ENCODE assay signal across 15 cellular contexts in the genomic region with DNA sequence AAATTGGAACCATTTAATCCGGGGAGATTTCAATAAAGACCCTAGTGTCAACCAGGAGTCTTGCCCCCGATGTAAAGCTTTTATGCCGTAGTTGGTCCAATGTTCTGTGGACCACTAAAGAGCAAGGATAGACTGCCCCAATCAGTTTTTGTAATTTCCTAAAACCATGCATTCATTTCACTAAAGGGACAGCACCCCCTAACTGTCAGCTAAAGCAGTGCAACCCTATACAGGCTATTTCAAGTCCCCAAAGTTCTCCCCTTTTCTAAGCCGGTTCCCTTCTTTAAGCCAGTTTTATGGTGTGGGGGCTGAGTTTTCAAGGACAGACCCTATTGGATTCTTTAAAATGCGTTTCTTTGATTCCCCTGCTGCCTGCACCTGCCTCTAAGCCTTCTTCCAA. TPM values are rescaled to one million over a fixed set of nuclear protein-coding genes. Genes with fewer than 3 reads are reported as not detected.
DNase-seq lines count a peak whose midpoint lies in the region; ATAC-seq and TF ChIP-seq lines count a peak whose summit lies in the region.
"Had no signal": no experiment of that assay in that cellular context is flagged by ENCODE, and none has a peak within 500 bp of the region (broad histone marks: within the 10 kb centered on the region; RNA-seq: fewer than 3 reads in every experiment).

No MANE protein-coding gene starts in this region.

- no peak overlapping the region for H3K4me2 ChIP-seq in DND-41 (ENCODE audit: insufficient read depth, low read length)

- no peak overlapping the region for H2AFZ ChIP-seq in DND-41 (ENCODE audit: low read depth, low read length)

- H3K36me3 ChIP-seq in DND-41 (ENCODE audit: insufficient read depth, low read length) (no peaks in the 10 kb centered on the region), H7 (replicated peaks; ENCODE audit: control insufficient read depth, insufficient read depth, low read length) (no peaks in the 10 kb centered on the region), left lung (no peaks in the 10 kb centered on the region), body of pancreas (replicated peaks in 1 of 2; ENCODE audit: insufficient read depth in 1 of 2, low read depth in 2 of 2) (no peaks in the 10 kb centered on the region), ovary (no peaks in the 10 kb centered on the region)

- DNase-seq in DND-41 (peak; percentile 25), H7 (peak; percentile 57), astrocyte of the cerebellum (ENCODE audit: low read depth) (no peak), left lung (no peak), body of pancreas (no peak), ovary (no peak), HT-29 (ENCODE audit: low spot score) (no peak), cerebellar cortex (ENCODE audit: low spot score) (no peak)
- DNase-seq: activated naive CD8-positive, alpha-beta T cell treated with anti-CD3 and anti-CD28 coated beads, Interleukin-2, amount 50 U/mL, for 24 hours; Caco-2; effector CD8-positive, alpha-beta T cell; NCI-H1694; T-helper 17 cell had no signal

- H3K4me3 ChIP-seq in DND-41 (ENCODE audit: low read depth in 1 of 2, low read length in 2 of 2) = no peak overlapping the region
- H3K4me3 ChIP-seq in H7 (ENCODE audit: insufficient read depth, low read depth, low read length) = no peak overlapping the region
- no peak overlapping the region for H3K4me3 ChIP-seq in astrocyte of the cerebellum (ENCODE audit: low read depth, low read length)
- no peak overlapping the region for H3K4me3 ChIP-seq in left lung
- no peak overlapping the region for H3K4me3 ChIP-seq in body of pancreas
- no peak overlapping the region for H3K4me3 ChIP-seq in ovary

- H4K20me1 ChIP-seq in DND-41 (ENCODE audit: insufficient read depth, low read length) = no peaks in the 10 kb centered on the region

- no peak for TF ChIP-seq POLR2A in body of pancreas (IDR thresholded peaks at IDR 0.05)
- no peak for TF ChIP-seq POLR2A in ovary (IDR thresholded peaks at IDR 0.05)

- TF ChIP-seq CTCF in DND-41 (IDR thresholded peaks at IDR 0.05; ENCODE audit: borderline replicate concordance, extremely low read depth, low read length, poor library complexity, severe bottlenecking) = peak; percentile 74
- peak; percentile 23 for TF ChIP-seq CTCF in astrocyte of the cerebellum (IDR thresholded peaks at IDR 0.05; ENCODE audit: low read depth, low read length, missing control alignments)
- peak; percentile 25 to 28 for TF ChIP-seq CTCF in left lung (IDR thresholded peaks at IDR 0.05)
- TF ChIP-seq CTCF in body of pancreas (IDR thresholded peaks at IDR 0.05) = no peak
- TF ChIP-seq CTCF in ovary (IDR thresholded peaks at IDR 0.05) = no peak

- H3K9me3 ChIP-seq in DND-41 (ENCODE audit: insufficient read depth, low read length, severe bottlenecking) = no peaks in the 10 kb centered on the region
- no peaks in the 10 kb centered on the region for H3K9me3 ChIP-seq in left lung
- no peaks in the 10 kb centered on the region for H3K9me3 ChIP-seq in body of pancreas
- H3K9me3 ChIP-seq in ovary = no peaks in the 10 kb centered on the region
- H3K9me3 ChIP-seq: Caco-2 had no signal

- H3K4me1 ChIP-seq in DND-41 (ENCODE audit: insufficient read depth, low read length) (peaks cover 8% of the 10 kb centered on the region), left lung (no peaks in the 10 kb centered on the region), body of pancreas (no peaks in the 10 kb centered on the region), ovary (ENCODE audit: insufficient read depth) (no peaks in the 10 kb centered on the region)
- H3K4me1 ChIP-seq: Caco-2 had no signal

- ATAC-seq in DND-41 (ENCODE audit: insufficient read depth, low read depth) (peak; percentile 67; the same call in 2 of the 3 replicates), left lung (peak; percentile 44), body of pancreas (no peak)
- ATAC-seq: activated naive CD8-positive, alpha-beta T cell treated with anti-CD3 and anti-CD28 coated beads, Interleukin-2, amount 50 U/mL, for 24 hours; T-helper 17 cell had no signal

- H3K27me3 ChIP-seq in DND-41 (ENCODE audit: insufficient read depth, low read length, poor library complexity) (no peaks in the 10 kb centered on the region), H7 (ENCODE audit: control insufficient read depth, insufficient read depth, low read length) (0 out of 2 replicates have a peak, but pooled peaks cover 2% of the 10 kb centered on the region), left lung (peaks cover 0 to 13% of the 10 kb centered on the region in 2 donors), body of pancreas (no peaks in the 10 kb centered on the region), ovary (no peaks in the 10 kb centered on the region)

- no peak overlapping the region for H3K9ac ChIP-seq in DND-41 (ENCODE audit: low read depth, low read length)

- intact Hi-C loops in left lung (cut with DNase I) = no loop called here
- intact Hi-C loops in body of pancreas (cut with DNase I) = no loop called here
- intact Hi-C loops in ovary (cut with DNase I) = no loop called here

- in situ Hi-C loops in astrocyte of the cerebellum (cut with HindIII; ENCODE audit: low sequenced_read_pairs) = no loop called here

- no peak for TF ChIP-seq EP300 in ovary (IDR thresholded peaks at IDR 0.05)

- 49 to 63% methylated on average over 5 of the region's 5 CpGs for WGBS in body of pancreas, 2 donors
- 68 to 73% (median 69%) methylated on average over 5 of the region's 5 CpGs for WGBS in ovary, 3 donors

- no peak overlapping the region for H3K27ac ChIP-seq in DND-41 (ENCODE audit: low read length)
- H3K27ac ChIP-seq in left lung = no peak overlapping the region
- H3K27ac ChIP-seq in body of pancreas = no peak overlapping the region
- no peak overlapping the region for H3K27ac ChIP-seq in ovary
- H3K27ac ChIP-seq: HL-60 had no signal

- H3K79me2 ChIP-seq in DND-41 (ENCODE audit: insufficient read depth, low read length) = no peaks in the 10 kb centered on the region

RNA-seq across cellular contexts. Expression of a gene that starts 12.7 kb away (rescaled TPM):
- 103 and 108 TPM in 2 replicates for total RNA-seq in H7 (2014; rRNA removed; shearing (Covaris generic))
- total RNA-seq in left lung = 10 to 100 TPM; 23.6 to 37.5 TPM
- total RNA-seq in body of pancreas = 1 to 10 TPM; 7.5 to 9.9 TPM
- 10 to 100 TPM; 17.6 to 65.4 (median 41.4) TPM for total RNA-seq in ovary
- polyA plus RNA-seq in ovary = 10 to 100 TPM; 32.0 to 59.0 TPM
- total RNA-seq in HT-29 (2014; rRNA removed; shearing (Covaris generic)) = not detected in 2 replicates
- total RNA-seq: Caco-2, T-helper 17 cell had no signal

RNA-seq across cellular contexts. Expression of a gene that starts 57.1 kb away (rescaled TPM):
- 0.28 TPM in 1 of 2 replicates, not detected in the other for total RNA-seq in H7 (2014; rRNA removed; shearing (Covaris generic))
- total RNA-seq in left lung = not detected
- not detected for total RNA-seq in body of pancreas
- total RNA-seq in ovary = under 1 TPM in 1 of 7 donors, not detected in 6; 0.10 TPM
- polyA plus RNA-seq in ovary = under 1 TPM; 0.27 to 0.44 TPM
- total RNA-seq in HT-29 (2014; rRNA removed; shearing (Covaris generic)) = not detected in 2 replicates
- total RNA-seq: Caco-2, myocyte, T-helper 17 cell had no signal

Comparison
In these comparisons a context has a peak if more than half of its experiments do, and no peak if none do; other contexts are left out.
1. DNase-seq: peak in DND-41 (single experiment) and H7 (single experiment); none in astrocyte of the cerebellum (single experiment), left lung (0 of 2), body of pancreas (0 of 4), ovary (0 of 5), HT-29 (single experiment) and cerebellar cortex (single experiment).
2. CTCF ChIP-seq: peak in DND-41 (single experiment), astrocyte of the cerebellum (single experiment) and left lung (2 of 2); none in body of pancreas (0 of 7) and ovary (0 of 3).